In the genomic region with DNA sequence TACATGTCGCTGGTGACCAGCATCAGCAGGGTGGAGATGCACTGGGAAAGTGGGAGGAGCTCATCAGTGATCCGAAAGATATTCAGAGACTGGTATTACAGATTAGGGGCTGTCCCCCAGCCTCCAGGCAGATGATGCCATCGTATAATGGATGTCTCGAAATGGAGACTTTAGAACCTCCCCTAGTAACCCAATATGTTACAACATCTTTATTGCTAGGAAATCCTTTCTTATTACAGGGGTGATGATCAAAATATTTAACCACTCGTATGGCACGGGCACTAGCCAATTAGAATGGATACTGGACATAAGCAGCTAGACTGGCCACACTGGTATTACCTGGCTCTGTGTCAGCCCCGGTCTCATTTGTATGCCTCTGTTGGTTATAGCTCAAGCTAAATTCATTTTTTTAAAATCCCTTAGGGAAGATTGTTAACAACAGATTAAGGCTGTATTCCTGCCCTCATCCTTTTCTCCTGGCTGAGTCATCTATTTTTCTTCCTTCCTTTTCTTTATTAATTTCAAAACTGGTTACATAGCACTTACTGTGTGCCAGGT, we compare ENCODE assay signal across 19 cellular contexts. TPM values are rescaled to one million over a fixed set of nuclear protein-coding genes. Genes with fewer than 3 reads are reported as not detected.
DNase-seq lines count a peak whose midpoint lies in the region; ATAC-seq, FAIRE-seq and TF ChIP-seq lines count a peak whose summit lies in the region.
"Had no signal": no experiment of that assay in that cellular context is flagged by ENCODE, and none has a peak within 500 bp of the region (broad histone marks: within the 10 kb centered on the region; RNA-seq: fewer than 3 reads in every experiment).

No MANE protein-coding gene starts in this region.

- no peak overlapping the region for H3K9ac ChIP-seq in K562 (ENCODE audit: insufficient read depth in 1 of 2, low read depth in 2 of 2, low read length in 2 of 2)

- no peak for ATAC-seq in K562
- ATAC-seq in GM18870 (IDR thresholded peaks at IDR 0.05; ENCODE audit: unreplicated experiment), result no peak
- no peak for ATAC-seq in upper lobe of left lung (ENCODE audit: low FRiP score in 2 of 2)

- H3K9me3 ChIP-seq in K562 (replicated peaks; ENCODE audit: control insufficient read depth, insufficient read depth, low read depth, low read length), result no peaks in the 10 kb centered on the region
- no peaks in the 10 kb centered on the region for H3K9me3 ChIP-seq in esophagus muscularis mucosa
- H3K9me3 ChIP-seq in prostate gland, result no peaks in the 10 kb centered on the region
- no peaks in the 10 kb centered on the region for H3K9me3 ChIP-seq in upper lobe of left lung

- TF ChIP-seq RAD21 in K562 (CRISPR knock-in tag; conservative IDR thresholded peaks at IDR 0.05 in 1 of 2, IDR thresholded peaks at IDR 0.05 in 1 of 2), result no peak

- H3K4me2 ChIP-seq in K562 (ENCODE audit: insufficient read depth, low read length), result peak overlapping the region; percentile 66

- no peak for FAIRE-seq in K562 (lab: Jason Lieb, UNC)
- FAIRE-seq: GM12892, H54, RCC 7860 had no signal

- H2AFZ ChIP-seq in K562 (ENCODE audit: low read depth, low read length), result 0 out of 2 replicates have a peak overlapping the region, but pooled peaks have one; percentile 4

- POLR2A ChIA-PET in K562 (lab: Yijun Ruan, JAX), result interaction anchor here (0.6 to 1.5 kb wide), 4 partner anchors 16 to 65 kb away, joined by 3 to 5 read pairs (median 3); no protein-coding TSS in a partner anchor

- H3K4me1 ChIP-seq in K562 (replicated peaks in 1 of 2; ENCODE audit: control insufficient read depth in 2 of 2, insufficient read depth in 2 of 2, low read length in 2 of 2), result peaks cover 30 to 35% of the 10 kb centered on the region in 2 experiments
- H3K4me1 ChIP-seq in esophagus muscularis mucosa, result peaks cover 0 to 31% (median 30%) of the 10 kb centered on the region in 4 donors
- peaks cover 3% of the 10 kb centered on the region for H3K4me1 ChIP-seq in prostate gland (replicated peaks)
- H3K4me1 ChIP-seq in upper lobe of left lung, result no peaks in the 10 kb centered on the region

- H3K27ac ChIP-seq in K562 (ENCODE audit: extremely low read depth, low read depth, low read length), result no peak overlapping the region; the same call in 2 of the 3 replicates
- H3K27ac ChIP-seq in esophagus muscularis mucosa (replicated peaks in 1 of 4), result peak overlapping the region; percentile 29 to 64 (median 54)
- peak overlapping the region; percentile 65 to 72 for H3K27ac ChIP-seq in prostate gland
- no peak overlapping the region for H3K27ac ChIP-seq in upper lobe of left lung

- DNase-seq in LNCaP clone FGC (ENCODE audit: low read depth) (peak; percentile 75), K562 (ENCODE audit: extremely low read depth in 1 of 4, low spot score in 3 of 4) (no peak), esophagus muscularis mucosa (ENCODE audit: extremely low spot score) (no peak), prostate gland (ENCODE audit: low spot score) (peak; percentile 77), upper lobe of left lung (no peak)
- no peak for DNase-seq in stimulated activated CD8-positive, alpha-beta memory T cell treated with anti-CD3 and anti-CD28 coated beads, Interleukin-4, amount 100 ng/mL, for 48 hours
- DNase-seq: COR-L47, HFFc6, NCI-H187, NCI-H226, NCI-H524 treated with DMSO at 0.1 percent for 48 hours, SHP77 had no signal

- 61% methylated on average over 7 of the region's 7 CpGs for WGBS in K562 (ENCODE audit: insufficient coverage, low coverage, missing lambda C conversion rate)
- WGBS in esophagus muscularis mucosa, result 97% methylated on average over 7 of the region's 7 CpGs
- WGBS in prostate gland, result 64% methylated on average over 7 of the region's 7 CpGs
- WGBS in upper lobe of left lung, 2 donors, result 86 to 88% methylated on average over 7 of the region's 7 CpGs

- H3K79me2 ChIP-seq in K562 (ENCODE audit: control insufficient read depth, insufficient read depth, low read length), result no peaks in the 10 kb centered on the region

- CTCF ChIA-PET in K562 (lab: Yijun Ruan, JAX; ENCODE audit: low intra/inter-chr PET ratio), result interaction anchor here (1.5 kb wide), 1 partner anchor 9 kb away, joined by 5 read pairs; no protein-coding TSS in a partner anchor

- H3K27me3 ChIP-seq in K562 (ENCODE audit: control insufficient read depth in 2 of 2, insufficient read depth in 2 of 2, low read length in 2 of 2) (no peaks in the 10 kb centered on the region), esophagus muscularis mucosa (no peaks in the 10 kb centered on the region), prostate gland (replicated peaks; ENCODE audit: insufficient read depth) (no peaks in the 10 kb centered on the region), upper lobe of left lung (no peaks in the 10 kb centered on the region)

- intact Hi-C loops in K562 (cut with micrococcal nuclease) (no loop called here), esophagus muscularis mucosa (cut with DNase I) (loop anchor here (10.0 kb wide), 1 partner anchor 175 kb away; a partner anchor contains a TSS), prostate gland (cut with DNase I) (loop anchor here (10.0 kb wide), 1 partner anchor 175 kb away; a partner anchor contains a TSS)

- H3K4me3 ChIP-seq in LNCaP clone FGC (ENCODE audit: low read depth, low read length) (peak overlapping the region; percentile 3; the same call in 1 of the 2 replicates), K562 (no peak overlapping the region), esophagus muscularis mucosa (no peak overlapping the region), prostate gland (no peak overlapping the region), upper lobe of left lung (no peak overlapping the region)

- TF ChIP-seq POLR2A in K562 (conservative IDR thresholded peaks at IDR 0.05) (no peak), esophagus muscularis mucosa (IDR thresholded peaks at IDR 0.05; ENCODE audit: low read depth) (no peak), prostate gland (IDR thresholded peaks at IDR 0.05) (no peak), upper lobe of left lung (IDR thresholded peaks at IDR 0.05) (no peak)

- no peaks in the 10 kb centered on the region for H3K9me1 ChIP-seq in K562 (ENCODE audit: control insufficient read depth, insufficient read depth, low read length)

- H3K36me3 ChIP-seq in K562 (ENCODE audit: control insufficient read depth, insufficient read depth, low read length) (peaks cover 3% of the 10 kb centered on the region; the same call in 1 of the 3 replicates), esophagus muscularis mucosa (peaks cover 18 to 63% (median 53%) of the 10 kb centered on the region in 4 donors), prostate gland (peaks cover 0 to 4% of the 10 kb centered on the region in 2 donors), upper lobe of left lung (peaks cover 0 to 27% (median 6%) of the 10 kb centered on the region in 4 donors)

- TF ChIP-seq CTCF in LNCaP clone FGC (IDR thresholded peaks at IDR 0.05; ENCODE audit: control insufficient read depth, extremely low read depth, insufficient read depth) (no peak), K562 (IDR thresholded peaks at IDR 0.05 in 2 of 3, conservative IDR thresholded peaks at IDR 0.05 in 1 of 3; ENCODE audit: insufficient read depth in 2 of 3, low read depth in 1 of 3, low read length in 3 of 3) (no peak), esophagus muscularis mucosa (IDR thresholded peaks at IDR 0.05) (no peak), prostate gland (IDR thresholded peaks at IDR 0.05) (no peak), upper lobe of left lung (IDR thresholded peaks at IDR 0.05) (no peak)

- H4K20me1 ChIP-seq in K562 (replicated peaks; ENCODE audit: control insufficient read depth, insufficient read depth, low read length), result no peaks in the 10 kb centered on the region

- BruUV-seq in K562 (replicated peaks; lab: Mats Ljungman, UMichigan), result no TSS peak

- in situ Hi-C loops in K562 (cut with MboI), result no loop called here

- TF ChIP-seq EP300 in K562 (IDR thresholded peaks at IDR 0.05; ENCODE audit: low read length), result no peak
- no peak for TF ChIP-seq EP300 in esophagus muscularis mucosa (IDR thresholded peaks at IDR 0.05)
- no peak for TF ChIP-seq EP300 in upper lobe of left lung (IDR thresholded peaks at IDR 0.05)

RNA-seq across cellular contexts. Expression of a gene that starts 10.8 kb away (rescaled TPM):
- total RNA-seq in K562 (2011; cell fraction: chromatin; rRNA removed; ENCODE audit: low replicate concordance), result not detected in 2 replicates
- total RNA-seq in K562 (2011; cell fraction: nucleolus; rRNA removed), result not detected in 2 replicates
- total RNA-seq in K562 (2011; cell fraction: nucleoplasm; rRNA removed), result not detected in 2 replicates
- total RNA-seq in K562 (2014; rRNA removed) (0.09 TPM in 1 of 2 replicates, not detected in the other), K562 (2014; rRNA removed; fragmentation: Illumina TruSeq; extraction: Trizol) (not detected in 2 replicates), K562 (2015; rRNA removed; fragmentation: Illumina TruSeq; extraction: Trizol) (not detected in 2 replicates), K562 (2021) (0.13 and 0.16 TPM in 2 replicates), esophagus muscularis mucosa (under 1 TPM in 1 of 4 donors, not detected in 3; 0.57 TPM), prostate gland (not detected), upper lobe of left lung (under 1 TPM in 2 of 6 donors, not detected in 4; 0.31 to 0.77 TPM)
- polyA plus RNA-seq in K562 (2011; rRNA removed) (0.09 TPM in 1 of 2 replicates, not detected in the other), K562 (2014; fragmentation: Illumina TruSeq; extraction: Trizol) (not detected in 2 replicates), K562 (2014; fragmentation: Nextera tagmentation; extraction: Ambion mirVana) (not detected), K562 (2014; rRNA removed) (0.12 and 0.15 TPM in 2 replicates)
- 0.09 and 0.12 TPM in 2 replicates for polyA plus RNA-seq in K562 (2011; cell fraction: cytosol; rRNA removed)
- polyA plus RNA-seq in K562 (2011; cell fraction: nucleus; rRNA removed), result not detected in 2 replicates
- polyA plus RNA-seq in K562 (2012), result 0.18 TPM in 1 of 2 replicates, not detected in the other
- polyA minus RNA-seq in K562 (2011; rRNA and poly(A)+ RNA removed), result not detected in 2 replicates
- not detected in 2 replicates for polyA minus RNA-seq in K562 (2011; cell fraction: cytosol; rRNA and poly(A)+ RNA removed)
- not detected in 2 replicates for polyA minus RNA-seq in K562 (2011; cell fraction: nucleus; rRNA and poly(A)+ RNA removed)
- total RNA-seq: Daoy, HFFc6, HT-29 had no signal

RNA-seq across cellular contexts. Expression of a gene that starts 25.0 kb away (rescaled TPM):
- not detected in 2 replicates for total RNA-seq in K562 (2011; cell fraction: chromatin; rRNA removed; ENCODE audit: low replicate concordance)
- not detected in 2 replicates for total RNA-seq in K562 (2011; cell fraction: nucleolus; rRNA removed)
- not detected in 2 replicates for total RNA-seq in K562 (2011; cell fraction: nucleoplasm; rRNA removed)
- total RNA-seq in K562 (2014; rRNA removed) (not detected in 2 replicates), K562 (2014; rRNA removed; fragmentation: Illumina TruSeq; extraction: Trizol) (not detected in 2 replicates), K562 (2015; rRNA removed; fragmentation: Illumina TruSeq; extraction: Trizol) (not detected in 2 replicates), K562 (2021) (not detected in 2 replicates), esophagus muscularis mucosa (under 1 TPM in 1 of 4 donors, not detected in 3; 0.19 TPM), prostate gland (not detected), upper lobe of left lung (not detected)
- polyA plus RNA-seq in K562 (2011; rRNA removed) (not detected in 2 replicates), K562 (2014; fragmentation: Illumina TruSeq; extraction: Trizol) (not detected in 2 replicates), K562 (2014; fragmentation: Nextera tagmentation; extraction: Ambion mirVana) (not detected), K562 (2014; rRNA removed) (not detected in 2 replicates)
- not detected in 2 replicates for polyA plus RNA-seq in K562 (2011; cell fraction: cytosol; rRNA removed)
- not detected in 2 replicates for polyA plus RNA-seq in K562 (2011; cell fraction: nucleus; rRNA removed)
- polyA plus RNA-seq in K562 (2012), result not detected in 2 replicates
- not detected in 2 replicates for polyA minus RNA-seq in K562 (2011; rRNA and poly(A)+ RNA removed)
- polyA minus RNA-seq in K562 (2011; cell fraction: cytosol; rRNA and poly(A)+ RNA removed), result not detected in 2 replicates
- not detected in 2 replicates for polyA minus RNA-seq in K562 (2011; cell fraction: nucleus; rRNA and poly(A)+ RNA removed)
- total RNA-seq: Daoy, HFFc6, HT-29, LHCN-M2 had no signal

RNA-seq across cellular contexts. Expression of a gene that starts 34.5 kb away (rescaled TPM):
- 25.2 and 42.1 TPM in 2 replicates for total RNA-seq in K562 (2011; cell fraction: chromatin; rRNA removed; ENCODE audit: low replicate concordance)
- 42.1 and 47.4 TPM in 2 replicates for total RNA-seq in K562 (2011; cell fraction: nucleolus; rRNA removed)
- total RNA-seq in K562 (2011; cell fraction: nucleoplasm; rRNA removed), result 29.2 and 32.1 TPM in 2 replicates
- total RNA-seq in K562 (2014; rRNA removed) (36.7 and 38.1 TPM in 2 replicates), K562 (2014; rRNA removed; fragmentation: Illumina TruSeq; extraction: Trizol) (61.2 and 68.8 TPM in 2 replicates), K562 (2015; rRNA removed; fragmentation: Illumina TruSeq; extraction: Trizol) (44.1 and 44.7 TPM in 2 replicates), K562 (2021) (46.0 and 47.6 TPM in 2 replicates), esophagus muscularis mucosa (10 to 100 TPM; 21.2 to 42.5 (median 34.0) TPM), prostate gland (10 to 100 TPM; 20.3 to 32.3 TPM), upper lobe of left lung (10 to 100 TPM in 5 of 6 donors, 1 to 10 TPM in 1; 4.9 to 52.5 (median 35.7) TPM)
- polyA plus RNA-seq in K562 (2011; rRNA removed) (82.0 and 84.8 TPM in 2 replicates), K562 (2014; fragmentation: Illumina TruSeq; extraction: Trizol) (37.9 and 39.3 TPM in 2 replicates), K562 (2014; fragmentation: Nextera tagmentation; extraction: Ambion mirVana) (100 to 1,000 TPM; 249 to 251 TPM), K562 (2014; rRNA removed) (48.5 and 51.8 TPM in 2 replicates)
- polyA plus RNA-seq in K562 (2011; cell fraction: cytosol; rRNA removed), result 79.2 and 90.6 TPM in 2 replicates
- 90.4 and 124 TPM in 2 replicates for polyA plus RNA-seq in K562 (2011; cell fraction: nucleus; rRNA removed)
- 41.6 and 66.7 TPM in 2 replicates for polyA plus RNA-seq in K562 (2012)
- 61.4 and 78.9 TPM in 2 replicates for polyA minus RNA-seq in K562 (2011; rRNA and poly(A)+ RNA removed)
- 13.7 and 28.6 TPM in 2 replicates for polyA minus RNA-seq in K562 (2011; cell fraction: cytosol; rRNA and poly(A)+ RNA removed)
- polyA minus RNA-seq in K562 (2011; cell fraction: nucleus; rRNA and poly(A)+ RNA removed), result 7.8 and 20.5 TPM in 2 replicates

RNA-seq across cellular contexts. Expression of a gene that starts 34.9 kb away (rescaled TPM):
- total RNA-seq in K562 (2011; cell fraction: chromatin; rRNA removed; ENCODE audit: low replicate concordance), result 555 and 556 TPM in 2 replicates
- 273 and 282 TPM in 2 replicates for total RNA-seq in K562 (2011; cell fraction: nucleolus; rRNA removed)
- 463 and 596 TPM in 2 replicates for total RNA-seq in K562 (2011; cell fraction: nucleoplasm; rRNA removed)
- total RNA-seq in K562 (2014; rRNA removed) (121 and 145 TPM in 2 replicates), K562 (2014; rRNA removed; fragmentation: Illumina TruSeq; extraction: Trizol) (110 and 123 TPM in 2 replicates), K562 (2015; rRNA removed; fragmentation: Illumina TruSeq; extraction: Trizol) (141 and 147 TPM in 2 replicates), K562 (2021) (151 and 163 TPM in 2 replicates), esophagus muscularis mucosa (100 to 1,000 TPM in 1 of 4 donors, 10 to 100 TPM in 3; 60.1 to 101 (median 89.5) TPM), prostate gland (100 to 1,000 TPM in 1 of 2 donors, 10 to 100 TPM in 1; 86.6 to 168 TPM), upper lobe of left lung (100 to 1,000 TPM in 5 of 6 donors, 10 to 100 TPM in 1; 91.1 to 350 (median 139) TPM)
- polyA plus RNA-seq in K562 (2011; rRNA removed) (129 and 157 TPM in 2 replicates), K562 (2014; fragmentation: Illumina TruSeq; extraction: Trizol) (180 and 196 TPM in 2 replicates), K562 (2014; fragmentation: Nextera tagmentation; extraction: Ambion mirVana) (1 to 10 TPM; 5.0 TPM), K562 (2014; rRNA removed) (156 and 184 TPM in 2 replicates)
- 70.8 and 83.1 TPM in 2 replicates for polyA plus RNA-seq in K562 (2011; cell fraction: cytosol; rRNA removed)
- 696 and 714 TPM in 2 replicates for polyA plus RNA-seq in K562 (2011; cell fraction: nucleus; rRNA removed)
- polyA plus RNA-seq in K562 (2012), result 121 and 135 TPM in 2 replicates
- polyA minus RNA-seq in K562 (2011; rRNA and poly(A)+ RNA removed), result 147 and 171 TPM in 2 replicates
- polyA minus RNA-seq in K562 (2011; cell fraction: cytosol; rRNA and poly(A)+ RNA removed), result 77.6 and 81.5 TPM in 2 replicates
- 198 and 296 TPM in 2 replicates for polyA minus RNA-seq in K562 (2011; cell fraction: nucleus; rRNA and poly(A)+ RNA removed)

RNA-seq across cellular contexts. Expression of a gene that starts 53.6 kb away (rescaled TPM):
- 10.1 and 17.6 TPM in 2 replicates for total RNA-seq in K562 (2011; cell fraction: chromatin; rRNA removed; ENCODE audit: low replicate concordance)
- 12.9 and 14.5 TPM in 2 replicates for total RNA-seq in K562 (2011; cell fraction: nucleolus; rRNA removed)
- total RNA-seq in K562 (2011; cell fraction: nucleoplasm; rRNA removed), result 24.6 and 30.7 TPM in 2 replicates
- 5.3 and 6.0 TPM in 2 replicates for total RNA-seq in K562 (2014; rRNA removed)
- total RNA-seq in K562 (2014; rRNA removed; fragmentation: Illumina TruSeq; extraction: Trizol), result 3.5 and 4.0 TPM in 2 replicates
- total RNA-seq in K562 (2015; rRNA removed; fragmentation: Illumina TruSeq; extraction: Trizol), result 3.4 and 4.5 TPM in 2 replicates
- 19.6 and 21.6 TPM in 2 replicates for total RNA-seq in K562 (2021)
- polyA plus RNA-seq in K562 (2011; rRNA removed), result 19.3 and 42.6 TPM in 2 replicates
- polyA plus RNA-seq in K562 (2011; cell fraction: cytosol; rRNA removed), result 26.8 and 32.0 TPM in 2 replicates
- polyA plus RNA-seq in K562 (2011; cell fraction: nucleus; rRNA removed), result 17.7 and 21.6 TPM in 2 replicates
- polyA plus RNA-seq in K562 (2012), result 16.4 and 25.4 TPM in 2 replicates
- 30.1 and 33.0 TPM in 2 replicates for polyA plus RNA-seq in K562 (2014; fragmentation: Illumina TruSeq; extraction: Trizol)
- polyA plus RNA-seq in K562 (2014; fragmentation: Nextera tagmentation; extraction: Ambion mirVana), result 1 to 10 TPM; 2.0 to 2.3 TPM
- polyA plus RNA-seq in K562 (2014; rRNA removed), result 10.1 and 10.6 TPM in 2 replicates
- polyA minus RNA-seq in K562 (2011; rRNA and poly(A)+ RNA removed), result 10.9 and 16.5 TPM in 2 replicates
- polyA minus RNA-seq in K562 (2011; cell fraction: cytosol; rRNA and poly(A)+ RNA removed), result 22.9 and 23.3 TPM in 2 replicates
- 4.4 and 9.4 TPM in 2 replicates for polyA minus RNA-seq in K562 (2011; cell fraction: nucleus; rRNA and poly(A)+ RNA removed)
- total RNA-seq in esophagus muscularis mucosa, result 10 to 100 TPM; 19.5 to 48.3 (median 32.5) TPM
- 100 to 1,000 TPM; 119 to 143 TPM for total RNA-seq in prostate gland
- 10 to 100 TPM; 30.4 to 58.2 (median 42.0) TPM for total RNA-seq in upper lobe of left lung

Comparison
In these comparisons a context has a peak if more than half of its experiments do, and no peak if none do; other contexts are left out.
1. DNase-seq: peak in LNCaP clone FGC (single experiment) and prostate gland (single experiment); none in K562 (0 of 4), esophagus muscularis mucosa (single experiment), stimulated activated CD8-positive, alpha-beta memory T cell treated with anti-CD3 and anti-CD28 coated beads, Interleukin-4, amount 100 ng/mL, for 48 hours (single experiment) and upper lobe of left lung (0 of 2).
2. H3K27ac ChIP-seq: peak in esophagus muscularis mucosa (4 of 4) and prostate gland (2 of 2); none in K562 (single experiment) and upper lobe of left lung (0 of 4).